8 cellular contexts compared by ENCODE assay signal in genomic region chrX:154397888-154398667, GRCh38.
DNase-seq lines count a peak whose midpoint lies in the region; ATAC-seq lines count a peak whose summit lies in the region.

Gene RPL10, plus strand, starts transcription at chrX:154398377. Its CDS starts 143 bp downstream, at chrX:154398520.

- H3K27ac ChIP-seq in BLaER1 (peak within 1 kb of the TSS; percentile 99), cingulate gyrus (ENCODE audit: low read depth, low read length) (peak within 1 kb of the TSS; percentile 89)

- peaks cover 29% of the 10 kb centered on the region for H3K9me3 ChIP-seq in BLaER1

- peak within 1 kb of the TSS; percentile 85 for H3K4me2 ChIP-seq in BLaER1

- H3K4me3 ChIP-seq in BLaER1: peak within 1 kb of the TSS; percentile 84

- H3K9ac ChIP-seq in BLaER1: peak within 1 kb of the TSS; percentile 100

- H3K4me1 ChIP-seq in BLaER1: peaks cover 6% of the 10 kb centered on the region

- H3K27me3 ChIP-seq in BLaER1: no peaks in the 10 kb centered on the region

- ATAC-seq in GM19328 (IDR thresholded peaks at IDR 0.05; ENCODE audit: unreplicated experiment): peak; percentile 71
- ATAC-seq in HG03469 (IDR thresholded peaks at IDR 0.05; ENCODE audit: unreplicated experiment): peak; percentile 77

- peaks cover 26% of the 10 kb centered on the region for H3K36me3 ChIP-seq in BLaER1

- peak; percentile 98 for DNase-seq in NCI-H526 treated with DMSO at 0.1 percent for 48 hours (lab: John Stamatoyannopoulos, UW)
- DNase-seq in activated CD4-positive, alpha-beta T cell treated with anti-CD3 and anti-CD28 coated beads for 48 hours: peak; percentile 93
- peak; percentile 88 for DNase-seq in kidney glomerular epithelial cell (lab: John Stamatoyannopoulos, UW)
- peak; percentile 85 to 89 for DNase-seq in stimulated activated CD4-positive, alpha-beta T cell treated with anti-CD3 and anti-CD28 coated beads, Interleukin-15, amount 100 ng/mL, for 48 hours (ENCODE audit: low read depth in 2 of 2)

- H4K20me1 ChIP-seq in BLaER1: peaks cover 41% of the 10 kb centered on the region

Comparison
In these comparisons a context has a peak if more than half of its experiments do, and no peak if none do; other contexts are left out.
1. Peak in every context shown above with its lines: DNase-seq, ATAC-seq, H3K4me3 ChIP-seq and H3K27ac ChIP-seq.